In the genomic region with DNA sequence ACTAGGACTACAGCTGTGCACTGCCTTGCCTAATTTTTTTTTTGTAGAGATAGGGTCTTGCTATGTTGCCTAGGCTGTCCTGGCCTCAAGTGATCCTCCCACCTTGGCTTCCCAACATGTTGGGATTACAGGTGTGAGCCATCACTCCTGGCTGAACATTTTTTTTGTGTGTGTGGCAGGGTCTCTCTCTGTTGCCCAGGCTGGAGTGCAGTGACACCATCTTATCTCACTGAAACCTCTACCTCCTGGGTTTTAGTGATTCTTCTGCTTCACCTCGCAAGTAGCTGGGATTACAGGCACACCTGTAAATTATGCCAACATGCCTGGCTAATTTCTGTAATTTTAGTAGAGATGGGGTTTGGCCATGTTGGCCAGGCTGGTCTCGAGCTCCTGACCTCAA, we compare ENCODE assay signal across 17 cellular contexts. TPM values are rescaled to one million over a fixed set of nuclear protein-coding genes. Genes with fewer than 3 reads are reported as not detected.
DNase-seq lines count a peak whose midpoint lies in the region; ATAC-seq, FAIRE-seq and TF ChIP-seq lines count a peak whose summit lies in the region.
"Had no signal": no experiment of that assay in that cellular context is flagged by ENCODE, and none has a peak within 500 bp of the region (broad histone marks: within the 10 kb centered on the region; RNA-seq: fewer than 3 reads in every experiment).

No MANE protein-coding gene starts in this region.

- peaks cover 87% of the 10 kb centered on the region for H3K36me3 ChIP-seq in K562 (ENCODE audit: control insufficient read depth, insufficient read depth, low read length)
- no peaks in the 10 kb centered on the region for H3K36me3 ChIP-seq in hepatocyte (replicated peaks; ENCODE audit: insufficient read depth, low read depth)

- H3K27me3 Mint-ChIP-seq in activated naive CD4-positive, alpha-beta T cell treated with anti-CD3 and anti-CD28 coated beads for 36 hours (ENCODE audit: low read depth) = no peaks in the 10 kb centered on the region
- H3K27me3 Mint-ChIP-seq in HFFc6 (ENCODE audit: insufficient read depth) = peaks cover 4% of the 10 kb centered on the region
- no peaks in the 10 kb centered on the region for H3K27me3 Mint-ChIP-seq in stimulated activated naive CD8-positive, alpha-beta T cell treated with anti-CD3 and anti-CD28 coated beads, Interleukin-15, amount 100 ng/mL, for 72 hours
- H3K27me3 Mint-ChIP-seq: CD4-positive, alpha-beta T cell had no signal

- no peak for TF ChIP-seq RAD21 in K562 (CRISPR knock-in tag; conservative IDR thresholded peaks at IDR 0.05 in 1 of 2, IDR thresholded peaks at IDR 0.05 in 1 of 2)

- in situ Hi-C loops in K562 (cut with MboI) = no loop called here

- POLR2A ChIA-PET in K562 (lab: Yijun Ruan, JAX) = no interaction called here

- H3K79me2 ChIP-seq in K562 (ENCODE audit: control insufficient read depth, insufficient read depth, low read length) = peaks cover 87% of the 10 kb centered on the region
- H3K79me2 ChIP-seq in hepatocyte = peaks cover 94% of the 10 kb centered on the region

- H2AFZ ChIP-seq in K562 (ENCODE audit: low read depth, low read length) (no peak overlapping the region), hepatocyte (no peak overlapping the region)

- DNase-seq in activated naive CD4-positive, alpha-beta T cell treated with anti-CD3 and anti-CD28 coated beads for 36 hours = no peak
- no peak for DNase-seq in activated naive CD4-positive, alpha-beta T cell (lab: John Stamatoyannopoulos, UW)
- DNase-seq in HFFc6 = no peak
- no peak for DNase-seq in K562 (ENCODE audit: extremely low read depth in 1 of 4, low spot score in 3 of 4)
- no peak for DNase-seq in stimulated activated naive CD8-positive, alpha-beta T cell treated with anti-CD3 and anti-CD28 coated beads, Interleukin-15, amount 100 ng/mL, for 72 hours
- no peak for DNase-seq in hepatocyte (ENCODE audit: low spot score)
- DNase-seq: ACHN; CD4-positive, alpha-beta T cell; MV-4-11; NCI-H1417; NCI-H187 treated with DMSO at 0.1 percent for 48 hours; NCI-H526 treated with DMSO at 0.1 percent for 48 hours had no signal

- no peak for TF ChIP-seq POLR2A in K562 (conservative IDR thresholded peaks at IDR 0.05)

- H3K27ac ChIP-seq in K562 (ENCODE audit: extremely low read depth, low read depth, low read length) = peak overlapping the region; percentile 36; the same call in 1 of the 3 replicates
- no peak overlapping the region for H3K27ac ChIP-seq in hepatocyte
- H3K27ac ChIP-seq: HL-60 had no signal

- peaks cover 49% of the 10 kb centered on the region for H3K4me1 Mint-ChIP-seq in activated naive CD4-positive, alpha-beta T cell treated with anti-CD3 and anti-CD28 coated beads for 36 hours (ENCODE audit: low read depth)
- peaks cover 13% of the 10 kb centered on the region for H3K4me1 Mint-ChIP-seq in HFFc6 (ENCODE audit: low read depth)
- H3K4me1 Mint-ChIP-seq in stimulated activated naive CD8-positive, alpha-beta T cell treated with anti-CD3 and anti-CD28 coated beads, Interleukin-15, amount 100 ng/mL, for 72 hours = peaks cover 34% of the 10 kb centered on the region

- H3K27ac Mint-ChIP-seq in activated naive CD4-positive, alpha-beta T cell treated with anti-CD3 and anti-CD28 coated beads for 36 hours = peak overlapping the region; percentile 34
- H3K27ac Mint-ChIP-seq in HFFc6 = peak overlapping the region; percentile 2; the same call in 1 of the 2 replicates
- H3K27ac Mint-ChIP-seq in stimulated activated naive CD8-positive, alpha-beta T cell treated with anti-CD3 and anti-CD28 coated beads, Interleukin-15, amount 100 ng/mL, for 72 hours = peak overlapping the region; percentile 28 to 85
- H3K27ac Mint-ChIP-seq: CD4-positive, alpha-beta T cell had no signal

- no peak overlapping the region for H3K4me3 ChIP-seq in K562
- no peak overlapping the region for H3K4me3 ChIP-seq in hepatocyte
- H3K4me3 ChIP-seq: HAP-1 had no signal

- no peaks in the 10 kb centered on the region for H3K9me2 ChIP-seq in hepatocyte (replicated peaks; ENCODE audit: insufficient read depth)

- no peak for TF ChIP-seq EP300 in K562 (IDR thresholded peaks at IDR 0.05; ENCODE audit: low read length)

- FAIRE-seq in K562 (lab: Jason Lieb, UNC) = no peak
- FAIRE-seq: HTR-8/SVneo had no signal

- CTCF ChIA-PET in activated naive CD4-positive, alpha-beta T cell treated with anti-CD3 and anti-CD28 coated beads for 36 hours (lab: Charles Lee) = no interaction called here
- CTCF ChIA-PET in K562 (lab: Yijun Ruan, JAX; ENCODE audit: low intra/inter-chr PET ratio) = no interaction called here

- WGBS in K562 (ENCODE audit: insufficient coverage, low coverage, missing lambda C conversion rate) = 89% methylated on average over 2 of the region's 2 CpGs
- 98% methylated on average over 2 of the region's 2 CpGs for WGBS in hepatocyte (ENCODE audit: low lambda C conversion rate, missing lambda C conversion rate)

- TF ChIP-seq CTCF in HFFc6 (IDR thresholded peaks at IDR 0.05) (no peak), K562 (IDR thresholded peaks at IDR 0.05 in 2 of 3, conservative IDR thresholded peaks at IDR 0.05 in 1 of 3; ENCODE audit: insufficient read depth in 2 of 3, low read depth in 1 of 3, low read length in 3 of 3) (no peak), hepatocyte (IDR thresholded peaks at IDR 0.05; ENCODE audit: poor library complexity) (no peak)

- peaks cover 20% of the 10 kb centered on the region for H4K20me1 ChIP-seq in K562 (replicated peaks; ENCODE audit: control insufficient read depth, insufficient read depth, low read length)
- peaks cover 70% of the 10 kb centered on the region for H4K20me1 ChIP-seq in hepatocyte (ENCODE audit: insufficient read depth, poor library complexity, severe bottlenecking)

- H3K4me3 Mint-ChIP-seq in activated naive CD4-positive, alpha-beta T cell treated with anti-CD3 and anti-CD28 coated beads for 36 hours = no peak overlapping the region
- no peak overlapping the region for H3K4me3 Mint-ChIP-seq in HFFc6
- no peak overlapping the region for H3K4me3 Mint-ChIP-seq in stimulated activated naive CD8-positive, alpha-beta T cell treated with anti-CD3 and anti-CD28 coated beads, Interleukin-15, amount 100 ng/mL, for 72 hours
- H3K4me3 Mint-ChIP-seq: CD4-positive, alpha-beta T cell had no signal

- no peaks in the 10 kb centered on the region for H3K9me3 Mint-ChIP-seq in activated naive CD4-positive, alpha-beta T cell treated with anti-CD3 and anti-CD28 coated beads for 36 hours
- H3K9me3 Mint-ChIP-seq in HFFc6 = no peaks in the 10 kb centered on the region
- H3K9me3 Mint-ChIP-seq in stimulated activated naive CD8-positive, alpha-beta T cell treated with anti-CD3 and anti-CD28 coated beads, Interleukin-15, amount 100 ng/mL, for 72 hours = no peaks in the 10 kb centered on the region
- H3K9me3 Mint-ChIP-seq: CD4-positive, alpha-beta T cell had no signal

- no peaks in the 10 kb centered on the region for H3K9me1 ChIP-seq in K562 (ENCODE audit: control insufficient read depth, insufficient read depth, low read length)

- H3K4me1 ChIP-seq in K562 (replicated peaks in 1 of 2; ENCODE audit: control insufficient read depth in 2 of 2, insufficient read depth in 2 of 2, low read length in 2 of 2) (peaks cover 20 to 23% of the 10 kb centered on the region in 2 experiments; a peak in 4 of 5 replicates), hepatocyte (ENCODE audit: insufficient read depth) (no peaks in the 10 kb centered on the region)

- no peak overlapping the region for H3K4me2 ChIP-seq in K562 (ENCODE audit: insufficient read depth, low read length)
- H3K4me2 ChIP-seq in hepatocyte = no peak overlapping the region

- ATAC-seq in K562 (no peak), GM19397 (IDR thresholded peaks at IDR 0.05; ENCODE audit: unreplicated experiment) (no peak), HG02678 (IDR thresholded peaks at IDR 0.05; ENCODE audit: unreplicated experiment) (no peak)
- ATAC-seq in stimulated activated naive CD8-positive, alpha-beta T cell treated with anti-CD3 and anti-CD28 coated beads, Interleukin-15, amount 100 ng/mL, for 72 hours = no peak

- H3K36me3 Mint-ChIP-seq in activated naive CD4-positive, alpha-beta T cell treated with anti-CD3 and anti-CD28 coated beads for 36 hours (ENCODE audit: low read depth) = peaks cover 56% of the 10 kb centered on the region
- peaks cover 62% of the 10 kb centered on the region for H3K36me3 Mint-ChIP-seq in HFFc6 (ENCODE audit: low read depth)

- H3K9me3 ChIP-seq in K562 (replicated peaks; ENCODE audit: control insufficient read depth, insufficient read depth, low read depth, low read length) = no peaks in the 10 kb centered on the region
- H3K9me3 ChIP-seq in hepatocyte (ENCODE audit: low read depth) = no peaks in the 10 kb centered on the region
- H3K9me3 ChIP-seq: HAP-1 had no signal

- H3K9ac ChIP-seq in K562 (ENCODE audit: insufficient read depth in 1 of 2, low read depth in 2 of 2, low read length in 2 of 2) = no peak overlapping the region

- no peaks in the 10 kb centered on the region for H3K27me3 ChIP-seq in K562 (ENCODE audit: control insufficient read depth in 2 of 2, insufficient read depth in 2 of 2, low read length in 2 of 2)
- H3K27me3 ChIP-seq in hepatocyte = no peaks in the 10 kb centered on the region

- no TSS peak for BruUV-seq in K562 (replicated peaks; lab: Mats Ljungman, UMichigan)

- intact Hi-C loops in activated naive CD4-positive, alpha-beta T cell treated with anti-CD3 and anti-CD28 coated beads for 36 hours (cut with micrococcal nuclease) = no loop called here
- intact Hi-C loops in K562 (cut with micrococcal nuclease) = no loop called here

RNA-seq across cellular contexts. Expression of gene PANK2, which starts 25.3 kb away (rescaled TPM):
- total RNA-seq in activated naive CD4-positive, alpha-beta T cell treated with anti-CD3 and anti-CD28 coated beads for 36 hours = 10 to 100 TPM; 39.8 to 44.7 TPM
- total RNA-seq in HFFc6 (2021; fragmentation: NEBNext Ultra II Directional; extraction: Animal tissue kit (Norgen Biotek cat#: 25700)) = 10 to 100 TPM; 34.5 to 40.7 (median 38.3) TPM
- 46.6 and 73.9 TPM in 2 replicates for total RNA-seq in K562 (2011; cell fraction: chromatin; rRNA removed; ENCODE audit: low replicate concordance)
- total RNA-seq in K562 (2011; cell fraction: nucleolus; rRNA removed) = 27.2 and 30.0 TPM in 2 replicates
- total RNA-seq in K562 (2011; cell fraction: nucleoplasm; rRNA removed) = 35.8 and 46.8 TPM in 2 replicates
- total RNA-seq in K562 (2014; rRNA removed) (28.0 and 31.3 TPM in 2 replicates), K562 (2014; rRNA removed; fragmentation: Illumina TruSeq; extraction: Trizol) (43.5 and 50.4 TPM in 2 replicates), K562 (2015; rRNA removed; fragmentation: Illumina TruSeq; extraction: Trizol) (31.6 and 36.1 TPM in 2 replicates), K562 (2021) (29.2 and 34.2 TPM in 2 replicates), hepatocyte (37.4 and 37.6 TPM in 2 replicates)
- polyA plus RNA-seq in K562 (2011; rRNA removed) (39.0 and 39.3 TPM in 2 replicates), K562 (2014; fragmentation: Illumina TruSeq; extraction: Trizol) (28.5 and 31.4 TPM in 2 replicates), K562 (2014; fragmentation: Nextera tagmentation; extraction: Ambion mirVana) (10 to 100 TPM; 14.9 to 16.3 TPM), K562 (2014; rRNA removed) (25.3 and 29.4 TPM in 2 replicates), hepatocyte (24.1 and 37.6 TPM in 2 replicates)
- 7.9 and 27.3 TPM in 2 replicates for polyA plus RNA-seq in K562 (2011; cell fraction: cytosol; rRNA removed)
- 15.7 and 35.1 TPM in 2 replicates for polyA plus RNA-seq in K562 (2011; cell fraction: nucleus; rRNA removed)
- 22.7 and 40.6 TPM in 2 replicates for polyA plus RNA-seq in K562 (2012)
- polyA minus RNA-seq in K562 (2011; rRNA and poly(A)+ RNA removed) = 49.1 and 76.6 TPM in 2 replicates
- 11.5 and 22.7 TPM in 2 replicates for polyA minus RNA-seq in K562 (2011; cell fraction: cytosol; rRNA and poly(A)+ RNA removed)
- 20.1 and 42.4 TPM in 2 replicates for polyA minus RNA-seq in K562 (2011; cell fraction: nucleus; rRNA and poly(A)+ RNA removed)

Comparison
In these comparisons a context has a peak if more than half of its experiments do, and no peak if none do; other contexts are left out.
1. H3K27ac Mint-ChIP-seq: peak in every context shown above with its lines; median percentile 56 in stimulated activated naive CD8-positive, alpha-beta T cell treated with anti-CD3 and anti-CD28 coated beads, Interleukin-15, amount 100 ng/mL, for 72 hours; 34 in activated naive CD4-positive, alpha-beta T cell treated with anti-CD3 and anti-CD28 coated beads for 36 hours; 2 in HFFc6.